In genomic region chr20:50903353-50904051, GRCh38 we compare ENCODE assay signal across 20 cellular contexts. TPM values are rescaled to one million over a fixed set of nuclear protein-coding genes. Genes with fewer than 3 reads are reported as not detected.
A peak's percentile ranks its signal among the peaks of the same experiment; 100 is the strongest.
DNase-seq lines count a peak whose midpoint lies in the region; ATAC-seq and TF ChIP-seq lines count a peak whose summit lies in the region.
"Had no signal": no experiment of that assay in that cellular context is flagged by ENCODE, and none has a peak within 500 bp of the region (broad histone marks: within the 10 kb centered on the region; RNA-seq: fewer than 3 reads in every experiment).

No MANE protein-coding gene starts in this region.

- H3K27ac Mint-ChIP-seq in activated CD4-positive, alpha-beta memory T cell treated with anti-CD3 and anti-CD28 coated beads for 36 hours = peak overlapping the region; percentile 54
- no peak overlapping the region for H3K27ac Mint-ChIP-seq in activated CD4-positive, alpha-beta memory T cell treated with anti-CD3 and anti-CD28 coated beads, Interleukin-2, amount 10 ng/mL, durations not matched to agents 7 days and 5 days
- H3K27ac Mint-ChIP-seq in GM23338 = peak overlapping the region; percentile 85; the same call in 1 of the 2 replicates
- peak overlapping the region; percentile 25 for H3K27ac Mint-ChIP-seq in activated T-helper 17 cell treated with anti-CD3 and anti-CD28 coated beads, Interleukin-2, amount 50 U/mL, for 72 hours
- peak overlapping the region; percentile 17 for H3K27ac Mint-ChIP-seq in nephron progenitor cell
- H3K27ac Mint-ChIP-seq: activated CD4-positive, alpha-beta T cell treated with anti-CD3 and anti-CD28 coated beads, Interleukin-2, amount 10 ng/mL, durations not matched to agents 7 days and 5 days had no signal

- H3K4me1 Mint-ChIP-seq in activated CD4-positive, alpha-beta memory T cell treated with anti-CD3 and anti-CD28 coated beads for 36 hours (ENCODE audit: low read depth) = peaks cover 36% of the 10 kb centered on the region
- peaks cover 2% of the 10 kb centered on the region for H3K4me1 Mint-ChIP-seq in activated CD4-positive, alpha-beta memory T cell treated with anti-CD3 and anti-CD28 coated beads, Interleukin-2, amount 10 ng/mL, durations not matched to agents 7 days and 5 days
- H3K4me1 Mint-ChIP-seq in GM23338 (peaks cover 17% of the 10 kb centered on the region; the same call in 2 of the 3 replicates), nephron progenitor cell (no peaks in the 10 kb centered on the region)
- peaks cover 6% of the 10 kb centered on the region for H3K4me1 Mint-ChIP-seq in activated T-helper 17 cell treated with anti-CD3 and anti-CD28 coated beads, Interleukin-2, amount 50 U/mL, for 72 hours

- peaks cover 28% of the 10 kb centered on the region for H3K36me3 Mint-ChIP-seq in activated CD4-positive, alpha-beta memory T cell treated with anti-CD3 and anti-CD28 coated beads for 36 hours
- peaks cover 45% of the 10 kb centered on the region for H3K36me3 Mint-ChIP-seq in activated CD4-positive, alpha-beta memory T cell treated with anti-CD3 and anti-CD28 coated beads, Interleukin-2, amount 10 ng/mL, durations not matched to agents 7 days and 5 days (ENCODE audit: low read depth)
- H3K36me3 Mint-ChIP-seq in GM23338 (ENCODE audit: low read depth) = peaks cover 73% of the 10 kb centered on the region
- H3K36me3 Mint-ChIP-seq in activated T-helper 17 cell treated with anti-CD3 and anti-CD28 coated beads, Interleukin-2, amount 50 U/mL, for 72 hours (ENCODE audit: low read depth) = peaks cover 91% of the 10 kb centered on the region
- peaks cover 49% of the 10 kb centered on the region for H3K36me3 Mint-ChIP-seq in nephron progenitor cell (ENCODE audit: low read depth)

- no peak overlapping the region for H3K27ac ChIP-seq in GM23338 (ENCODE audit: low read depth)
- H3K27ac ChIP-seq: neutrophil had no signal

- no peaks in the 10 kb centered on the region for H3F3A ChIP-seq in GM23338 (replicated peaks; ENCODE audit: low read depth)

- POLR2A ChIA-PET in activated CD4-positive, alpha-beta memory T cell treated with anti-CD3 and anti-CD28 coated beads for 36 hours (lab: Charles Lee) = interaction anchor here (1.0 kb wide), 1 partner anchor 9 kb away, joined by 3 read pairs; no protein-coding TSS in a partner anchor
- POLR2A ChIA-PET in activated CD4-positive, alpha-beta memory T cell treated with anti-CD3 and anti-CD28 coated beads, Interleukin-2, amount 10 ng/mL, durations not matched to agents 7 days and 5 days (lab: Charles Lee) = no interaction called here

- TF ChIP-seq CTCF in GM23338 (conservative IDR thresholded peaks at IDR 0.05; ENCODE audit: low read depth in 2 of 2) = no peak
- no peak for TF ChIP-seq CTCF in nephron progenitor cell (IDR thresholded peaks at IDR 0.05)

- ATAC-seq in GM23338 = no peak
- ATAC-seq in activated T-helper 17 cell treated with anti-CD3 and anti-CD28 coated beads, Interleukin-2, amount 50 U/mL, for 72 hours (replicated peaks) = no peak
- no peak for ATAC-seq in sciatic nerve
- ATAC-seq in HG03342 (IDR thresholded peaks at IDR 0.05; ENCODE audit: unreplicated experiment) = no peak
- ATAC-seq: left colon had no signal

- H3K4me2 ChIP-seq in GM23338 = no peak overlapping the region

- no peak overlapping the region for H3K4me3 Mint-ChIP-seq in activated CD4-positive, alpha-beta memory T cell treated with anti-CD3 and anti-CD28 coated beads for 36 hours
- no peak overlapping the region for H3K4me3 Mint-ChIP-seq in activated CD4-positive, alpha-beta memory T cell treated with anti-CD3 and anti-CD28 coated beads, Interleukin-2, amount 10 ng/mL, durations not matched to agents 7 days and 5 days
- H3K4me3 Mint-ChIP-seq in GM23338 (no peak overlapping the region), nephron progenitor cell (no peak overlapping the region)
- H3K4me3 Mint-ChIP-seq in activated T-helper 17 cell treated with anti-CD3 and anti-CD28 coated beads, Interleukin-2, amount 50 U/mL, for 72 hours = no peak overlapping the region
- H3K4me3 Mint-ChIP-seq: activated CD4-positive, alpha-beta T cell treated with anti-CD3 and anti-CD28 coated beads, Interleukin-2, amount 10 ng/mL, durations not matched to agents 7 days and 5 days had no signal

- H3K4me3 ChIP-seq in GM23338 = no peak overlapping the region
- H3K4me3 ChIP-seq: MG63, spleen had no signal

- peaks cover 13% of the 10 kb centered on the region; the same call in 1 of the 2 replicates for H3K4me1 ChIP-seq in GM23338 (ENCODE audit: insufficient read depth)

- H4K20me1 ChIP-seq in GM23338 (replicated peaks; ENCODE audit: insufficient read depth) = peaks cover 77% of the 10 kb centered on the region

- peaks cover 22% of the 10 kb centered on the region; the same call in 1 of the 2 replicates for H3K36me3 ChIP-seq in GM23338 (ENCODE audit: insufficient read depth)

- no peaks in the 10 kb centered on the region for H3K9me3 Mint-ChIP-seq in activated CD4-positive, alpha-beta memory T cell treated with anti-CD3 and anti-CD28 coated beads for 36 hours
- H3K9me3 Mint-ChIP-seq in activated CD4-positive, alpha-beta memory T cell treated with anti-CD3 and anti-CD28 coated beads, Interleukin-2, amount 10 ng/mL, durations not matched to agents 7 days and 5 days = no peaks in the 10 kb centered on the region
- no peaks in the 10 kb centered on the region for H3K9me3 Mint-ChIP-seq in GM23338
- no peaks in the 10 kb centered on the region for H3K9me3 Mint-ChIP-seq in activated T-helper 17 cell treated with anti-CD3 and anti-CD28 coated beads, Interleukin-2, amount 50 U/mL, for 72 hours
- H3K9me3 Mint-ChIP-seq in nephron progenitor cell = no peaks in the 10 kb centered on the region
- H3K9me3 Mint-ChIP-seq: activated CD4-positive, alpha-beta T cell treated with anti-CD3 and anti-CD28 coated beads, Interleukin-2, amount 10 ng/mL, durations not matched to agents 7 days and 5 days; brain had no signal

- H3K27me3 Mint-ChIP-seq in activated CD4-positive, alpha-beta memory T cell treated with anti-CD3 and anti-CD28 coated beads for 36 hours = no peaks in the 10 kb centered on the region
- no peaks in the 10 kb centered on the region for H3K27me3 Mint-ChIP-seq in activated CD4-positive, alpha-beta memory T cell treated with anti-CD3 and anti-CD28 coated beads, Interleukin-2, amount 10 ng/mL, durations not matched to agents 7 days and 5 days
- H3K27me3 Mint-ChIP-seq in GM23338 (ENCODE audit: insufficient read depth, low read depth, poor library complexity) = peaks cover 5% of the 10 kb centered on the region
- no peaks in the 10 kb centered on the region for H3K27me3 Mint-ChIP-seq in activated T-helper 17 cell treated with anti-CD3 and anti-CD28 coated beads, Interleukin-2, amount 50 U/mL, for 72 hours
- peaks cover 4% of the 10 kb centered on the region for H3K27me3 Mint-ChIP-seq in nephron progenitor cell (ENCODE audit: low read depth, poor library complexity)
- H3K27me3 Mint-ChIP-seq: activated CD4-positive, alpha-beta T cell treated with anti-CD3 and anti-CD28 coated beads, Interleukin-2, amount 10 ng/mL, durations not matched to agents 7 days and 5 days; brain had no signal

- intact Hi-C loops in activated CD4-positive, alpha-beta memory T cell treated with anti-CD3 and anti-CD28 coated beads for 36 hours (cut with micrococcal nuclease) = no loop called here
- intact Hi-C loops in sciatic nerve (cut with DNase I) = no loop called here

- H2AFZ ChIP-seq in GM23338 = no peak overlapping the region

- no peaks in the 10 kb centered on the region for H3K9me2 ChIP-seq in GM23338 (ENCODE audit: insufficient read depth)

- H3K79me2 ChIP-seq in GM23338 (replicated peaks; ENCODE audit: insufficient read depth) = peaks cover 100% of the 10 kb centered on the region

- DNase-seq in activated CD4-positive, alpha-beta memory T cell treated with anti-CD3 and anti-CD28 coated beads for 36 hours = no peak
- no peak for DNase-seq in activated CD4-positive, alpha-beta memory T cell treated with anti-CD3 and anti-CD28 coated beads, Interleukin-2, amount 10 ng/mL, durations not matched to agents 7 days and 5 days
- DNase-seq in GM23338 (ENCODE audit: low spot score) (no peak), nephron progenitor cell (no peak), MV-4-11 (lab: John Stamatoyannopoulos, UW) (no peak), sciatic nerve (ENCODE audit: low spot score) (no peak)
- DNase-seq: activated CD4-positive, alpha-beta T cell treated with anti-CD3 and anti-CD28 coated beads, Interleukin-2, amount 10 ng/mL, durations not matched to agents 7 days and 5 days; cortex of kidney; IMR-90; left colon; MG63; midbrain; NCI-H82; SHP77 treated with DMSO at 0.1 percent for 48 hours; spleen; stimulated activated CD4-positive, alpha-beta T cell treated with anti-CD3 and anti-CD28 coated beads, Interleukin-4, amount 100 ng/mL, for 24 hours had no signal

- CTCF ChIA-PET in activated CD4-positive, alpha-beta memory T cell treated with anti-CD3 and anti-CD28 coated beads for 36 hours (lab: Charles Lee) = interaction anchor here (0.7 to 2.0 kb wide), 2 partner anchors 13 to 26 kb away, joined by 3 to 6 read pairs; no protein-coding TSS in a partner anchor
- CTCF ChIA-PET in activated CD4-positive, alpha-beta memory T cell treated with anti-CD3 and anti-CD28 coated beads, Interleukin-2, amount 10 ng/mL, durations not matched to agents 7 days and 5 days (lab: Charles Lee) = interaction anchor here (1.8 kb wide), 2 partner anchors 8 to 26 kb away, joined by 4 to 5 read pairs; no protein-coding TSS in a partner anchor

- H3K27me3 ChIP-seq in GM23338 (ENCODE audit: insufficient read depth) = no peaks in the 10 kb centered on the region
- H3K27me3 ChIP-seq: MG63, neutrophil, spleen had no signal

RNA-seq across cellular contexts. Expression of gene ADNP, which starts 27.7 kb away (rescaled TPM):
- 10 to 100 TPM; 53.7 to 54.7 TPM for total RNA-seq in activated CD4-positive, alpha-beta memory T cell treated with anti-CD3 and anti-CD28 coated beads for 36 hours
- 10 to 100 TPM; 58.8 to 63.3 TPM for total RNA-seq in activated CD4-positive, alpha-beta memory T cell treated with anti-CD3 and anti-CD28 coated beads, Interleukin-2, amount 10 ng/mL, durations not matched to agents 7 days and 5 days
- total RNA-seq in GM23338 (2014; rRNA removed; shearing (Covaris generic)) = 95.0 and 98.0 TPM in 2 replicates
- polyA plus RNA-seq in GM23338 (2016; fragmentation: Nextera tagmentation; extraction: Ambion mirVana) = 83.9 and 106 TPM in 2 replicates
- total RNA-seq in activated T-helper 17 cell treated with anti-CD3 and anti-CD28 coated beads, Interleukin-2, amount 50 U/mL, for 72 hours = 10 to 100 TPM; 57.9 to 75.4 TPM
- 57.6 TPM for total RNA-seq in sciatic nerve

RNA-seq across cellular contexts. Expression of gene DPM1, which starts 54.8 kb away (rescaled TPM):
- total RNA-seq in activated CD4-positive, alpha-beta memory T cell treated with anti-CD3 and anti-CD28 coated beads for 36 hours = 10 to 100 TPM; 64.9 to 69.1 TPM
- 10 to 100 TPM; 46.8 to 49.8 TPM for total RNA-seq in activated CD4-positive, alpha-beta memory T cell treated with anti-CD3 and anti-CD28 coated beads, Interleukin-2, amount 10 ng/mL, durations not matched to agents 7 days and 5 days
- total RNA-seq in GM23338 (2014; rRNA removed; shearing (Covaris generic)) = 71.7 and 80.2 TPM in 2 replicates
- polyA plus RNA-seq in GM23338 (2016; fragmentation: Nextera tagmentation; extraction: Ambion mirVana) = 117 and 130 TPM in 2 replicates
- 10 to 100 TPM; 43.0 to 57.4 TPM for total RNA-seq in activated T-helper 17 cell treated with anti-CD3 and anti-CD28 coated beads, Interleukin-2, amount 50 U/mL, for 72 hours
- total RNA-seq in sciatic nerve = 32.9 TPM

RNA-seq across cellular contexts. Expression of gene MOCS3, which starts 55.1 kb away (rescaled TPM):
- total RNA-seq in activated CD4-positive, alpha-beta memory T cell treated with anti-CD3 and anti-CD28 coated beads for 36 hours = 1 to 10 TPM; 3.6 to 3.8 TPM
- 1 to 10 TPM; 4.1 to 4.7 TPM for total RNA-seq in activated CD4-positive, alpha-beta memory T cell treated with anti-CD3 and anti-CD28 coated beads, Interleukin-2, amount 10 ng/mL, durations not matched to agents 7 days and 5 days
- 9.1 and 9.4 TPM in 2 replicates for total RNA-seq in GM23338 (2014; rRNA removed; shearing (Covaris generic))
- 2.2 and 3.1 TPM in 2 replicates for polyA plus RNA-seq in GM23338 (2016; fragmentation: Nextera tagmentation; extraction: Ambion mirVana)
- total RNA-seq in activated T-helper 17 cell treated with anti-CD3 and anti-CD28 coated beads, Interleukin-2, amount 50 U/mL, for 72 hours = 1 to 10 TPM; 3.0 to 5.4 TPM
- 3.1 TPM for total RNA-seq in sciatic nerve
